Comparison of ENCODE assay signal across 1 cellular context in genomic region chr3:174859756-174860155, GRCh38.
TF ChIP-seq lines count a peak whose summit lies in the region.

No MANE protein-coding gene starts in this region.

TF ChIP-seq in GM23338, 12 proteins besides CTCF, POLR2A, EP300 and RAD21 (continued from another document):
- TF ChIP-seq NANOG (IDR thresholded peaks at IDR 0.05; ENCODE audit: borderline replicate concordance) (no peak), ETS1 (IDR thresholded peaks at IDR 0.05) (no peak), JUNB (IDR thresholded peaks at IDR 0.05; ENCODE audit: unreplicated experiment) (no peak), ZNF331 (CRISPR knock-in tag; IDR thresholded peaks at IDR 0.05; ENCODE audit: low read depth) (no peak), POLR2AphosphoS5 (IDR thresholded peaks at IDR 0.05; ENCODE audit: low read depth) (no peak)
